8 cellular contexts compared by ENCODE assay signal in the genomic region with DNA sequence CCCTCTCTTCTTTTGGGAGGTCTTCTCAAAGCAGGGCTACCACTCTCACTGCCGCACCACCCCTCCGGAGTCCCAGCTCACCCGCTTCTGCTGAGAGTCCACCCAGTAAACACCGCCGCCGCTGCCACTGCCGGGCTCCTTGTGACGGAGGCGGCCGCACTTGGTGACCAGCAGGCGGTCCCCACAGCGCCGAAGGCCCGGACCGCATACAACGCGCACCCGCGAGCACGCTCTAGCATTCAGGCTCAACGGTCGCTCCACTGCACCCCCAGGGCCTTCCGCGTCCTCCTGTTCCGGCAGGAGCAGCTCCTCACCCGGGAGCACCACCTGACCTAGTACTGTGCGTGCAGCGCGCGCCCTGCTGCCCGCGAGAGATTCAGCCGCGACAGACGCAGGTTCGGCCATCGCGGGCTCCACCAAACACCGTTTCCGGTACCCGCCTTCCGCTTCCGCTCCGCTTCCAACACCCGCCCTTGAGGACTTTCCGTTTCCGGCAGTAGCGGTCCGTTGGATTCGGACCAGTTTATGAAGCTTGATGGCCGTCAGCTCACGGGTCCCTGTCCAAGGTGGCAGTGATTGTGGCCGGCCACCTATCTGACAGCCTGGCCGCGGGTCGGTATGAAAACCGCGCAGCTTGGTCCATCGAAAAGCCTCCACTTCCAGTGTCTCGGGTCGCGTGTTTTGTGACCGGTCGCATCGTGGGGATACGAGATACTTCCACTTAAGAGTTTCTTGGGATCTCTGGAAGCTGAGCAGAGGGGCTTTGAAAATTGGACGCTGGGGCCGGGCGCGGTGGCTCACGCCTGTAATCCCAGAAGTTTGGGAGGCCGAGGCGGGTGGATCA. TPM values are rescaled to one million over a fixed set of nuclear protein-coding genes. Genes with fewer than 3 reads are reported as not detected.
DNase-seq lines count a peak whose midpoint lies in the region; ATAC-seq and TF ChIP-seq lines count a peak whose summit lies in the region.

A gene (minus strand): TSS at position 425 of the 844 bp plus-strand sequence. CDS start 20 bp downstream, at position 405.

- peak within 1 kb of the TSS; percentile 3 to 69 for H3K27ac ChIP-seq in liver (ENCODE audit: low read depth in 1 of 2, low read length in 2 of 2)

- H3K4me1 ChIP-seq in liver (ENCODE audit: control insufficient read depth in 4 of 4, insufficient read depth in 4 of 4, low read length in 3 of 4): peaks cover 0 to 22% (median 19%) of the 10 kb centered on the region in 4 donors

- peak within 1 kb of the TSS; percentile 92 to 99 (median 93) for H3K4me3 ChIP-seq in liver (ENCODE audit: low read depth in 1 of 3, low read length in 3 of 3)

- peak; percentile 95 for ATAC-seq in HG03460 (IDR thresholded peaks at IDR 0.05; ENCODE audit: unreplicated experiment)

- H3K9ac ChIP-seq in liver (ENCODE audit: low read depth in 1 of 2, low read length in 2 of 2): peak within 1 kb of the TSS; percentile 21 to 50

- TF ChIP-seq CTCF in liver (IDR thresholded peaks at IDR 0.05; ENCODE audit: low read depth, low read length, missing input control): no peak

- DNase-seq in C1 segment of cervical spinal cord (lab: John Stamatoyannopoulos, UW) (peak; percentile 13 to 90 (median 80)), GM19240 (ENCODE audit: insufficient read length, low spot score) (peak; percentile 87), NCI-H526 (lab: John Stamatoyannopoulos, UW) (peak; percentile 82 to 94), dermis blood vessel endothelial cell (peak; percentile 93)
- peak; percentile 77 for DNase-seq in activated CD4-positive, alpha-beta T cell treated with anti-CD3 and anti-CD28 coated beads, Interleukin-2, amount 50 U/mL, for 1 hour
- DNase-seq in stimulated activated CD4-positive, alpha-beta T cell treated with anti-CD3 and anti-CD28 coated beads, Interleukin-4, amount 100 ng/mL, for 4 hours: peak; percentile 77 to 80

- peak; percentile 27 to 37 for TF ChIP-seq RAD21 in liver (IDR thresholded peaks at IDR 0.05)

- H3K9me3 ChIP-seq in liver (ENCODE audit: control insufficient read depth in 4 of 4, low read length in 3 of 4): no peaks in the 10 kb centered on the region

- peaks cover 0 to 29% (median 25%) of the 10 kb centered on the region in 4 donors for H3K36me3 ChIP-seq in liver (ENCODE audit: control insufficient read depth in 4 of 4, insufficient read depth in 3 of 4, low read depth in 1 of 4, low read length in 3 of 4)

- WGBS in liver: under 1% methylated on average over 73 of the region's 73 CpGs

- H3K27me3 ChIP-seq in liver (ENCODE audit: control insufficient read depth in 4 of 4, insufficient read depth in 4 of 4, low read length in 3 of 4): no peaks in the 10 kb centered on the region

TF ChIP-seq in liver, 16 proteins besides CTCF, POLR2A, EP300 and RAD21:
- TF ChIP-seq HNF4A (conservative IDR thresholded peaks at IDR 0.05) (peak in 1 of 2 donors; percentile 14), RXRA (IDR thresholded peaks at IDR 0.05) (peak; percentile 33 to 34), TAF1 (conservative IDR thresholded peaks at IDR 0.05) (peak; percentile 45), FOXA1 (IDR thresholded peaks at IDR 0.05) (no peak), HNF4G (IDR thresholded peaks at IDR 0.05) (no peak), JUND (IDR thresholded peaks at IDR 0.05) (no peak), YY1 (IDR thresholded peaks at IDR 0.05) (peak; percentile 95), NR2F2 (IDR thresholded peaks at IDR 0.05) (no peak), EGR1 (IDR thresholded peaks at IDR 0.05; ENCODE audit: low read depth in 2 of 2) (peak; percentile 73 to 84), GABPA (IDR thresholded peaks at IDR 0.05 in 1 of 2, conservative IDR thresholded peaks at IDR 0.05 in 1 of 2) (peak; percentile 98 to 100), FOXA2 (IDR thresholded peaks at IDR 0.05) (no peak), SP1 (IDR thresholded peaks at IDR 0.05) (no peak)
- TF ChIP-seq, protein P1, sequence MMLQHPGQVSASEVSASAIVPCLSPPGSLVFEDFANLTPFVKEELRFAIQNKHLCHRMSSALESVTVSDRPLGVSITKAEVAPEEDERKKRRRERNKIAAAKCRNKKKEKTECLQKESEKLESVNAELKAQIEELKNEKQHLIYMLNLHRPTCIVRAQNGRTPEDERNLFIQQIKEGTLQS (IDR thresholded peaks at IDR 0.05): no peak
- TF ChIP-seq, protein P2, sequence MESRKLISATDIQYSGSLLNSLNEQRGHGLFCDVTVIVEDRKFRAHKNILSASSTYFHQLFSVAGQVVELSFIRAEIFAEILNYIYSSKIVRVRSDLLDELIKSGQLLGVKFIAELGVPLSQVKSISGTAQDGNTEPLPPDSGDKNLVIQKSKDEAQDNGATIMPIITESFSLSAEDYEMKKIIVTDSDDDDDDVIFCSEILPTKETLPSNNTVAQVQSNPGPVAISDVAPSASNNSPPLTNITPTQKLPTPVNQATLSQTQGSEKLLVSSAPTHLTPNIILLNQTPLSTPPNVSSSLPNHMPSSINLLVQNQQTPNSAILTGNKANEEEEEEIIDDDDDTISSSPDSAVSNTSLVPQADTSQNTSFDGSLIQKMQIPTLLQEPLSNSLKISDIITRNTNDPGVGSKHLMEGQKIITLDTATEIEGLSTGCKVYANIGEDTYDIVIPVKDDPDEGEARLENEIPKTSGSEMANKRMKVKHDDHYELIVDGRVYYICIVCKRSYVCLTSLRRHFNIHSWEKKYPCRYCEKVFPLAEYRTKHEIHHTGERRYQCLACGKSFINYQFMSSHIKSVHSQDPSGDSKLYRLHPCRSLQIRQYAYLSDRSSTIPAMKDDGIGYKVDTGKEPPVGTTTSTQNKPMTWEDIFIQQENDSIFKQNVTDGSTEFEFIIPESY (IDR thresholded peaks at IDR 0.05): no peak
- TF ChIP-seq, protein P3, sequence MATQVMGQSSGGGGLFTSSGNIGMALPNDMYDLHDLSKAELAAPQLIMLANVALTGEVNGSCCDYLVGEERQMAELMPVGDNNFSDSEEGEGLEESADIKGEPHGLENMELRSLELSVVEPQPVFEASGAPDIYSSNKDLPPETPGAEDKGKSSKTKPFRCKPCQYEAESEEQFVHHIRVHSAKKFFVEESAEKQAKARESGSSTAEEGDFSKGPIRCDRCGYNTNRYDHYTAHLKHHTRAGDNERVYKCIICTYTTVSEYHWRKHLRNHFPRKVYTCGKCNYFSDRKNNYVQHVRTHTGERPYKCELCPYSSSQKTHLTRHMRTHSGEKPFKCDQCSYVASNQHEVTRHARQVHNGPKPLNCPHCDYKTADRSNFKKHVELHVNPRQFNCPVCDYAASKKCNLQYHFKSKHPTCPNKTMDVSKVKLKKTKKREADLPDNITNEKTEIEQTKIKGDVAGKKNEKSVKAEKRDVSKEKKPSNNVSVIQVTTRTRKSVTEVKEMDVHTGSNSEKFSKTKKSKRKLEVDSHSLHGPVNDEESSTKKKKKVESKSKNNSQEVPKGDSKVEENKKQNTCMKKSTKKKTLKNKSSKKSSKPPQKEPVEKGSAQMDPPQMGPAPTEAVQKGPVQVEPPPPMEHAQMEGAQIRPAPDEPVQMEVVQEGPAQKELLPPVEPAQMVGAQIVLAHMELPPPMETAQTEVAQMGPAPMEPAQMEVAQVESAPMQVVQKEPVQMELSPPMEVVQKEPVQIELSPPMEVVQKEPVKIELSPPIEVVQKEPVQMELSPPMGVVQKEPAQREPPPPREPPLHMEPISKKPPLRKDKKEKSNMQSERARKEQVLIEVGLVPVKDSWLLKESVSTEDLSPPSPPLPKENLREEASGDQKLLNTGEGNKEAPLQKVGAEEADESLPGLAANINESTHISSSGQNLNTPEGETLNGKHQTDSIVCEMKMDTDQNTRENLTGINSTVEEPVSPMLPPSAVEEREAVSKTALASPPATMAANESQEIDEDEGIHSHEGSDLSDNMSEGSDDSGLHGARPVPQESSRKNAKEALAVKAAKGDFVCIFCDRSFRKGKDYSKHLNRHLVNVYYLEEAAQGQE (IDR thresholded peaks at IDR 0.05): peak; percentile 96
- TF ChIP-seq, protein P4, sequence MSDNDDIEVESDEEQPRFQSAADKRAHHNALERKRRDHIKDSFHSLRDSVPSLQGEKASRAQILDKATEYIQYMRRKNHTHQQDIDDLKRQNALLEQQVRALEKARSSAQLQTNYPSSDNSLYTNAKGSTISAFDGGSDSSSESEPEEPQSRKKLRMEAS (IDR thresholded peaks at IDR 0.05): peak; percentile 85

RNA-seq across cellular contexts. Expression of the gene that starts here (rescaled TPM):
- total RNA-seq in dermis blood vessel endothelial cell (28.7 and 29.4 TPM in 2 replicates), liver (10 to 100 TPM; 19.9 to 27.7 TPM)
- polyA plus RNA-seq in liver: 10 to 100 TPM; 16.2 to 19.2 TPM

Comparison
In these comparisons a context has a peak if more than half of its experiments do, and no peak if none do; other contexts are left out.
1. Peak in every context shown above with its lines: DNase-seq, ATAC-seq, H3K4me3 ChIP-seq and H3K27ac ChIP-seq.